Comparison of ENCODE assay signal across 32 cellular contexts in genomic region chr16:48210747-48211146, GRCh38. TPM values are rescaled to one million over a fixed set of nuclear protein-coding genes. Genes with fewer than 3 reads are reported as not detected.
"Had no signal": no experiment of that assay in that cellular context is flagged by ENCODE, and none has a peak within 500 bp of the region (broad histone marks: within the 10 kb centered on the region; RNA-seq: fewer than 3 reads in every experiment).

No MANE protein-coding gene starts in this region.

- H3K36me3 Mint-ChIP-seq: activated naive CD4-positive, alpha-beta T cell treated with anti-CD3 and anti-CD28 coated beads, Interleukin-2, amount 10 ng/mL, durations not matched to agents 7 days and 5 days; activated naive CD4-positive, alpha-beta T cell treated with anti-CD3 and anti-CD28 coated beads, Interleukin-2, amount 50 U/mL, for 72 hours; activated naive CD8-positive, alpha-beta T cell treated with anti-CD3 and anti-CD28 coated beads, Interleukin-2, amount 10 ng/mL, durations not matched to agents 7 days and 5 days had no signal

- H3K9me3 Mint-ChIP-seq: activated CD4-positive, alpha-beta memory T cell treated with anti-CD3 and anti-CD28 coated beads, Interleukin-2, amount 10 ng/mL, durations not matched to agents 7 days and 5 days; activated CD4-positive, alpha-beta T cell treated with anti-CD3 and anti-CD28 coated beads, Interleukin-2, amount 10 ng/mL, durations not matched to agents 24 days and 14 days; activated naive CD4-positive, alpha-beta T cell treated with anti-CD3 and anti-CD28 coated beads, Interleukin-2, amount 10 ng/mL, durations not matched to agents 7 days and 5 days; activated naive CD4-positive, alpha-beta T cell treated with anti-CD3 and anti-CD28 coated beads, Interleukin-2, amount 50 U/mL, for 72 hours; activated naive CD8-positive, alpha-beta T cell treated with anti-CD3 and anti-CD28 coated beads, Interleukin-2, amount 10 ng/mL, durations not matched to agents 7 days and 5 days; activated T-cell treated with anti-CD3 and anti-CD28 coated beads, Interleukin-2, amount 50 U/mL, for 24 hours; activated T-cell treated with anti-CD3 and anti-CD28 coated beads, Interleukin-2, amount 50 U/mL, for 72 hours; central memory CD8-positive, alpha-beta T cell; dendritic cell treated with granulocyte-macrophage colony-stimulating factor and Interleukin-4, amounts not matched to agents 40 ng/mL and 50 ng/mL, for 4 days had no signal

- H3K9me3 ChIP-seq: esophagus squamous epithelium, gastroesophageal sphincter had no signal

- H3K36me3 ChIP-seq: cardiac muscle cell, esophagus squamous epithelium, gastroesophageal sphincter had no signal

- H3K4me3 ChIP-seq: cardiac muscle cell, coronary artery, dorsolateral prefrontal cortex, esophagus squamous epithelium, gastroesophageal sphincter had no signal

- H3K4me1 Mint-ChIP-seq: activated CD4-positive, alpha-beta T cell treated with anti-CD3 and anti-CD28 coated beads for 36 hours; activated CD4-positive, alpha-beta T cell treated with anti-CD3 and anti-CD28 coated beads, Interleukin-2, amount 10 ng/mL, durations not matched to agents 24 days and 14 days; activated naive CD4-positive, alpha-beta T cell treated with anti-CD3 and anti-CD28 coated beads, Interleukin-2, amount 10 ng/mL, durations not matched to agents 7 days and 5 days; central memory CD8-positive, alpha-beta T cell had no signal

- H3K4me3 Mint-ChIP-seq: activated CD4-positive, alpha-beta memory T cell treated with anti-CD3 and anti-CD28 coated beads, Interleukin-2, amount 10 ng/mL, durations not matched to agents 7 days and 5 days; activated CD4-positive, alpha-beta T cell treated with anti-CD3 and anti-CD28 coated beads for 36 hours; activated CD4-positive, alpha-beta T cell treated with anti-CD3 and anti-CD28 coated beads, Interleukin-2, amount 10 ng/mL, durations not matched to agents 24 days and 14 days; activated naive CD4-positive, alpha-beta T cell treated with anti-CD3 and anti-CD28 coated beads, Interleukin-2, amount 10 ng/mL, durations not matched to agents 7 days and 5 days; activated naive CD8-positive, alpha-beta T cell treated with anti-CD3 and anti-CD28 coated beads, Interleukin-2, amount 10 ng/mL, durations not matched to agents 7 days and 5 days; activated T-cell treated with anti-CD3 and anti-CD28 coated beads, Interleukin-2, amount 50 U/mL, for 24 hours; activated T-cell treated with anti-CD3 and anti-CD28 coated beads, Interleukin-2, amount 50 U/mL, for 72 hours; central memory CD8-positive, alpha-beta T cell; dendritic cell treated with granulocyte-macrophage colony-stimulating factor and Interleukin-4, amounts not matched to agents 40 ng/mL and 50 ng/mL, for 4 days had no signal

- DNase-seq: activated CD4-positive, alpha-beta memory T cell treated with anti-CD3 and anti-CD28 coated beads, Interleukin-2, amount 10 ng/mL, durations not matched to agents 7 days and 5 days; activated CD4-positive, alpha-beta T cell treated with anti-CD3 and anti-CD28 coated beads for 36 hours; activated CD4-positive, alpha-beta T cell treated with anti-CD3 and anti-CD28 coated beads, Interleukin-2, amount 10 ng/mL, durations not matched to agents 24 days and 14 days; activated CD4-positive, CD25-positive, alpha-beta regulatory T cell; activated CD4-positive, CD25-positive, alpha-beta regulatory T cell treated with anti-CD3 and anti-CD28 coated beads, Interleukin-2, amount 50 U/mL, for 72 hours; activated CD8-positive, alpha-beta memory T cell treated with anti-CD3 and anti-CD28 coated beads, Interleukin-2, amount 50 U/mL, for 48 hours; activated gamma-delta T cell; activated naive CD4-positive, alpha-beta T cell; activated naive CD4-positive, alpha-beta T cell treated with anti-CD3 and anti-CD28 coated beads, Interleukin-2, amount 10 ng/mL, durations not matched to agents 7 days and 5 days; activated naive CD8-positive, alpha-beta T cell treated with anti-CD3 and anti-CD28 coated beads, Interleukin-2, amount 10 ng/mL, durations not matched to agents 7 days and 5 days; activated T-cell treated with anti-CD3 and anti-CD28 coated beads for 4 hours; activated T-cell treated with anti-CD3 and anti-CD28 coated beads, Interleukin-2, amount 50 U/mL, for 24 hours; activated T-cell treated with anti-CD3 and anti-CD28 coated beads, Interleukin-2, amount 50 U/mL, for 72 hours; anterior cingulate cortex; dorsolateral prefrontal cortex; effector memory CD4-positive, alpha-beta T cell; esophagus squamous epithelium; foreskin melanocyte; T-helper 2 cell had no signal

- H3K27ac Mint-ChIP-seq: activated CD4-positive, alpha-beta memory T cell treated with anti-CD3 and anti-CD28 coated beads, Interleukin-2, amount 10 ng/mL, durations not matched to agents 7 days and 5 days; activated CD4-positive, alpha-beta T cell treated with anti-CD3 and anti-CD28 coated beads for 36 hours; activated CD4-positive, alpha-beta T cell treated with anti-CD3 and anti-CD28 coated beads, Interleukin-2, amount 10 ng/mL, durations not matched to agents 24 days and 14 days; activated naive CD4-positive, alpha-beta T cell treated with anti-CD3 and anti-CD28 coated beads, Interleukin-2, amount 10 ng/mL, durations not matched to agents 7 days and 5 days; activated naive CD4-positive, alpha-beta T cell treated with anti-CD3 and anti-CD28 coated beads, Interleukin-2, amount 50 U/mL, for 72 hours; activated naive CD8-positive, alpha-beta T cell treated with anti-CD3 and anti-CD28 coated beads, Interleukin-2, amount 10 ng/mL, durations not matched to agents 7 days and 5 days; activated T-cell treated with anti-CD3 and anti-CD28 coated beads, Interleukin-2, amount 50 U/mL, for 24 hours; activated T-cell treated with anti-CD3 and anti-CD28 coated beads, Interleukin-2, amount 50 U/mL, for 72 hours; dendritic cell treated with granulocyte-macrophage colony-stimulating factor and Interleukin-4, amounts not matched to agents 40 ng/mL and 50 ng/mL, for 4 days had no signal

- H3K27ac ChIP-seq: cardiac muscle cell, coronary artery, dorsolateral prefrontal cortex, epithelial cell of prostate, esophagus squamous epithelium, gastroesophageal sphincter had no signal

- FAIRE-seq: astrocyte had no signal

- ATAC-seq: activated CD4-positive, alpha-beta T cell treated with anti-CD3 and anti-CD28 coated beads for 36 hours; activated naive CD4-positive, alpha-beta T cell treated with anti-CD3 and anti-CD28 coated beads, Interleukin-2, amount 50 U/mL, for 72 hours; activated T-cell treated with anti-CD3 and anti-CD28 coated beads, Interleukin-2, amount 50 U/mL, for 72 hours; gastroesophageal sphincter had no signal

- H3K4me1 ChIP-seq: esophagus squamous epithelium, gastroesophageal sphincter had no signal

- H3K27me3 ChIP-seq: cardiac muscle cell, dorsolateral prefrontal cortex, esophagus squamous epithelium had no signal

RNA-seq across cellular contexts. Expression of gene ABCC11, which starts 36.6 kb away (rescaled TPM):
- total RNA-seq: gastroesophageal sphincter; glomerular endothelial cell; T-helper 1 cell treated with Interleukin-12 subunit alpha and Interleukin-12 subunit beta and Interleukin-4 antibody, amounts not matched to agents 30 ng/mL and 1 ng/mL, for 36 hours had no signal

RNA-seq across cellular contexts. Expression of gene ABCC12, which starts 55.0 kb away (rescaled TPM):
- total RNA-seq: activated CD4-positive, alpha-beta memory T cell treated with anti-CD3 and anti-CD28 coated beads, Interleukin-2, amount 10 ng/mL, durations not matched to agents 7 days and 5 days; activated CD4-positive, alpha-beta T cell treated with anti-CD3 and anti-CD28 coated beads for 36 hours; activated CD4-positive, alpha-beta T cell treated with anti-CD3 and anti-CD28 coated beads, Interleukin-2, amount 10 ng/mL, durations not matched to agents 24 days and 14 days; activated naive CD4-positive, alpha-beta T cell treated with anti-CD3 and anti-CD28 coated beads, Interleukin-2, amount 50 U/mL, for 72 hours; activated naive CD8-positive, alpha-beta T cell treated with anti-CD3 and anti-CD28 coated beads, Interleukin-2, amount 10 ng/mL, durations not matched to agents 7 days and 5 days; activated T-cell treated with anti-CD3 and anti-CD28 coated beads, Interleukin-2, amount 50 U/mL, for 72 hours; astrocyte; cardiac muscle cell; esophagus squamous epithelium; fibroblast of lung; fibroblast of villous mesenchyme; gastroesophageal sphincter; glomerular endothelial cell; T-helper 1 cell treated with Interleukin-12 subunit alpha and Interleukin-12 subunit beta and Interleukin-4 antibody, amounts not matched to agents 30 ng/mL and 1 ng/mL, for 36 hours had no signal
- polyA plus RNA-seq: cardiac muscle cell, esophagus, fibroblast of lung had no signal
